ENCODE assay signal across 8 cellular contexts in the genomic region with DNA sequence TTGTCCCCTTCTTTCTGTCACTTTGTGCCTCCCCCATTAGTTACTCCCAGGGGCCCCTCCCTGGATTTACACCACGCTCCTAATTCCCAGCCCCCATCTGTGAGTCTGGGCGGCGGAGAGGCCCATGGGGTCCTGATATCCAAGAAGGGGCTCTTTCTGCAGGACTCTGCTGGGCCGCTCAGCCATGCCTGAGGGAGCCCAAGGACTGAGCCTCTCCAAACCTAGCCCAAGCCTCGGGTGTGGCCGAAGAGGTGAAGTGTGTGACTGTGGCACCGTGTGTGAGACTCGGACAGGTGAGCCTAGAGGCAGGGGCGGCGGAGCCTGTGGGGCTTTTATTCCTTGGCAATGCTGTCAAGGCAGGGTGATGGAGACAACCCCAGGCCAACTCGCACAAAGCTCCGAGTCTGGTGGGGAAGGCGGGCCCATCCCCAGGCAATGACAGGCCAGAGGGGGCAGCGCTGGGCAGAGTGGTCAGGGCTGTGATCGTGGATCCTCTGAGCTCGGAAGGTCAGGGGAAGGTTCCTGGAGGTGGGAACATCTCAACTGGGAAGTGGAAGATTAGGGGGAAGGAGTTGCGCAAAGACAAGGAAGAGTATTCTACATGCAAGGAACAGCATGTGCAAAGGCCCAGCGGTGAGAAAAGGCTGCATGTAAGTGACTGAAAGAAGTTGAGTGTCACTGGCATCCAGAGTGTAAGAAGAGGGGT. TPM values are rescaled to one million over a fixed set of nuclear protein-coding genes. Genes with fewer than 3 reads are reported as not detected.
DNase-seq lines count a peak whose midpoint lies in the region; ATAC-seq, FAIRE-seq and TF ChIP-seq lines count a peak whose summit lies in the region.

No MANE protein-coding gene starts in this region.

- POLR2A ChIA-PET in BJ (lab: Charles Lee) (interaction anchor here (0.6 to 2.2 kb wide), 3 partner anchors 21 to 67 kb away, joined by 4 to 17 read pairs (median 9); a partner anchor contains a TSS), K562 (lab: Yijun Ruan, JAX) (interaction anchor here (0.6 to 1.7 kb wide), 9 partner anchors 9 to 560 kb away, joined by 3 to 15 read pairs (median 5); a partner anchor contains a TSS)

- intact Hi-C loops in K562 (cut with micrococcal nuclease), result loop anchor here (5.0 kb wide), 2 partner anchors 187 to 292 kb away; no protein-coding TSS in a partner anchor
- intact Hi-C loops in tibial artery (cut with DNase I; ENCODE audit: low total_unique reads), result no loop called here

- H2AFZ ChIP-seq in K562 (ENCODE audit: low read depth, low read length), result peak overlapping the region; percentile 38; the same call in 1 of the 2 replicates

- CTCF ChIA-PET in BJ (lab: Yijun Ruan, JAX) (interaction anchor here (0.6 to 2.9 kb wide), 9 partner anchors 10 to 79 kb away, joined by 3 to 20 read pairs (median 4); a partner anchor contains a TSS), K562 (lab: Yijun Ruan, JAX; ENCODE audit: low intra/inter-chr PET ratio) (interaction anchor here (0.6 kb wide), 1 partner anchor 17 kb away, joined by 3 read pairs; no protein-coding TSS in a partner anchor)

- H3K4me1 ChIP-seq in K562 (replicated peaks in 1 of 2; ENCODE audit: control insufficient read depth in 2 of 2, insufficient read depth in 2 of 2, low read length in 2 of 2) (peaks cover 25 to 67% of the 10 kb centered on the region in 2 experiments), tibial artery (peaks cover 0 to 46% (median 41%) of the 10 kb centered on the region in 4 donors)

- H3K4me3 ChIP-seq in BJ (ENCODE audit: low read depth, low read length) (peak overlapping the region; percentile 78), HFF-Myc (replicated peaks; ENCODE audit: low read depth, low read length) (peak overlapping the region; percentile 87), K562 (peak overlapping the region; percentile 71), tibial artery (peak overlapping the region; percentile 92 to 96)

- TF ChIP-seq POLR2A in K562 (conservative IDR thresholded peaks at IDR 0.05), result no peak

- FAIRE-seq in K562 (lab: Jason Lieb, UNC), result peak; percentile 73

- TF ChIP-seq CTCF in BJ (IDR thresholded peaks at IDR 0.05; ENCODE audit: insufficient read depth, low read depth, low read length) (peak; percentile 36), HFF-Myc (IDR thresholded peaks at IDR 0.05; ENCODE audit: low read depth, low read length, missing control alignments) (peak; percentile 15), K562 (IDR thresholded peaks at IDR 0.05 in 2 of 3, conservative IDR thresholded peaks at IDR 0.05 in 1 of 3; ENCODE audit: insufficient read depth in 2 of 3, low read depth in 1 of 3, low read length in 3 of 3) (peak; percentile 36 to 65 (median 48); a peak in 5 of 6 replicates), tibial artery (IDR thresholded peaks at IDR 0.05) (no peak)

- H3K27me3 ChIP-seq in BJ (ENCODE audit: control insufficient read depth, insufficient read depth, low read length) (no peaks in the 10 kb centered on the region), K562 (ENCODE audit: control insufficient read depth in 2 of 2, insufficient read depth in 2 of 2, low read length in 2 of 2) (no peaks in the 10 kb centered on the region), tibial artery (no peaks in the 10 kb centered on the region)

- BruUV-seq in K562 (replicated peaks; lab: Mats Ljungman, UMichigan), result TSS peak; percentile 0

- no peaks in the 10 kb centered on the region for H4K20me1 ChIP-seq in K562 (replicated peaks; ENCODE audit: control insufficient read depth, insufficient read depth, low read length)

- no peaks in the 10 kb centered on the region for H3K9me1 ChIP-seq in K562 (ENCODE audit: control insufficient read depth, insufficient read depth, low read length)

- TF ChIP-seq RAD21 in K562 (CRISPR knock-in tag; conservative IDR thresholded peaks at IDR 0.05 in 1 of 2, IDR thresholded peaks at IDR 0.05 in 1 of 2), result no peak

- peak overlapping the region; percentile 55 to 97; a peak in 3 of 4 replicates for H3K9ac ChIP-seq in K562 (ENCODE audit: insufficient read depth in 1 of 2, low read depth in 2 of 2, low read length in 2 of 2)

- H3K9me3 ChIP-seq in K562 (replicated peaks; ENCODE audit: control insufficient read depth, insufficient read depth, low read depth, low read length), result no peaks in the 10 kb centered on the region
- no peaks in the 10 kb centered on the region for H3K9me3 ChIP-seq in tibial artery

- H3K4me2 ChIP-seq in K562 (ENCODE audit: insufficient read depth, low read length), result peak overlapping the region; percentile 65

- no peak for DNase-seq in BJ (ENCODE audit: low read depth)
- DNase-seq in HFF-Myc (ENCODE audit: extremely low read depth, low read depth), result no peak
- DNase-seq in K562 (ENCODE audit: extremely low read depth in 1 of 4, low spot score in 3 of 4), result peak; percentile 43 to 52 (median 49)
- DNase-seq in left kidney (ENCODE audit: low read depth, low spot score), result peak; percentile 54
- DNase-seq in tibial artery, result peak; percentile 59 to 78
- no peak for DNase-seq in activated CD4-positive, alpha-beta T cell treated with anti-CD3 and anti-CD28 coated beads, Interleukin-2, amount 50 U/mL, for 4 hours

- peaks cover 19% of the 10 kb centered on the region for H3K36me3 ChIP-seq in BJ (ENCODE audit: control insufficient read depth, insufficient read depth, low read length)
- H3K36me3 ChIP-seq in K562 (ENCODE audit: control insufficient read depth, insufficient read depth, low read length), result peaks cover 21% of the 10 kb centered on the region; the same call in 2 of the 3 replicates
- peaks cover 17 to 33% (median 26%) of the 10 kb centered on the region in 3 donors for H3K36me3 ChIP-seq in tibial artery

- WGBS in K562 (ENCODE audit: insufficient coverage, low coverage, missing lambda C conversion rate), result 55% methylated on average over 18 of the region's 18 CpGs

- in situ Hi-C loops in K562 (cut with MboI), result no loop called here

- H3K27ac ChIP-seq in K562 (ENCODE audit: extremely low read depth, low read depth, low read length) (peak overlapping the region; percentile 15; the same call in 2 of the 3 replicates), tibial artery (peak overlapping the region; percentile 99 to 100)

- ATAC-seq in K562 (0 out of 3 replicates have a peak, but pooled peaks have one; percentile 10), GM21515 (IDR thresholded peaks at IDR 0.05; ENCODE audit: unreplicated experiment) (no peak), GM19455 (IDR thresholded peaks at IDR 0.05; ENCODE audit: unreplicated experiment) (no peak)

- H3K79me2 ChIP-seq in K562 (ENCODE audit: control insufficient read depth, insufficient read depth, low read length), result peaks cover 38% of the 10 kb centered on the region

- TF ChIP-seq EP300 in K562 (IDR thresholded peaks at IDR 0.05; ENCODE audit: low read length), result no peak

RNA-seq across cellular contexts. Expression of a gene that starts 1.6 kb away (rescaled TPM):
- polyA plus RNA-seq in BJ (2011; rRNA removed), result 12.5 and 20.6 TPM in 2 replicates
- polyA minus RNA-seq in BJ (2011; rRNA and poly(A)+ RNA removed), result 27.0 and 28.9 TPM in 2 replicates
- total RNA-seq in K562 (2011; cell fraction: chromatin; rRNA removed; ENCODE audit: low replicate concordance), result 36.8 and 97.0 TPM in 2 replicates
- 44.7 and 54.0 TPM in 2 replicates for total RNA-seq in K562 (2011; cell fraction: nucleolus; rRNA removed)
- 35.4 and 61.8 TPM in 2 replicates for total RNA-seq in K562 (2011; cell fraction: nucleoplasm; rRNA removed)
- 9.8 and 17.1 TPM in 2 replicates for total RNA-seq in K562 (2014; rRNA removed)
- total RNA-seq in K562 (2014; rRNA removed; fragmentation: Illumina TruSeq; extraction: Trizol), result 5.9 and 6.8 TPM in 2 replicates
- 8.1 and 11.4 TPM in 2 replicates for total RNA-seq in K562 (2015; rRNA removed; fragmentation: Illumina TruSeq; extraction: Trizol)
- 41.1 and 45.7 TPM in 2 replicates for total RNA-seq in K562 (2021)
- polyA plus RNA-seq in K562 (2011; rRNA removed), result 5.4 and 8.5 TPM in 2 replicates
- 4.2 and 6.3 TPM in 2 replicates for polyA plus RNA-seq in K562 (2011; cell fraction: cytosol; rRNA removed)
- 32.9 and 103 TPM in 2 replicates for polyA plus RNA-seq in K562 (2011; cell fraction: nucleus; rRNA removed)
- polyA plus RNA-seq in K562 (2012), result 22.1 and 34.0 TPM in 2 replicates
- polyA plus RNA-seq in K562 (2014; fragmentation: Illumina TruSeq; extraction: Trizol), result 18.6 and 27.7 TPM in 2 replicates
- polyA plus RNA-seq in K562 (2014; fragmentation: Nextera tagmentation; extraction: Ambion mirVana), result 1 to 10 TPM in 1 of 2 experiments, under 1 TPM in 1; 0.98 to 3.0 TPM
- 14.9 and 18.0 TPM in 2 replicates for polyA plus RNA-seq in K562 (2014; rRNA removed)
- polyA minus RNA-seq in K562 (2011; rRNA and poly(A)+ RNA removed), result 2.7 TPM in 2 replicates
- 15.3 and 25.7 TPM in 2 replicates for polyA minus RNA-seq in K562 (2011; cell fraction: cytosol; rRNA and poly(A)+ RNA removed)
- 14.0 and 19.9 TPM in 2 replicates for polyA minus RNA-seq in K562 (2011; cell fraction: nucleus; rRNA and poly(A)+ RNA removed)

RNA-seq across cellular contexts. Expression of a gene that starts 7.4 kb away (rescaled TPM):
- 4.8 and 9.5 TPM in 2 replicates for polyA plus RNA-seq in BJ (2011; rRNA removed)
- polyA minus RNA-seq in BJ (2011; rRNA and poly(A)+ RNA removed), result 5.1 and 11.0 TPM in 2 replicates
- total RNA-seq in K562 (2011; cell fraction: chromatin; rRNA removed; ENCODE audit: low replicate concordance), result 9.5 and 19.1 TPM in 2 replicates
- total RNA-seq in K562 (2011; cell fraction: nucleolus; rRNA removed), result 17.8 and 18.8 TPM in 2 replicates
- 15.0 and 15.3 TPM in 2 replicates for total RNA-seq in K562 (2011; cell fraction: nucleoplasm; rRNA removed)
- total RNA-seq in K562 (2014; rRNA removed), result 3.5 and 7.1 TPM in 2 replicates
- 1.8 and 2.8 TPM in 2 replicates for total RNA-seq in K562 (2014; rRNA removed; fragmentation: Illumina TruSeq; extraction: Trizol)
- 3.7 and 3.8 TPM in 2 replicates for total RNA-seq in K562 (2015; rRNA removed; fragmentation: Illumina TruSeq; extraction: Trizol)
- 17.1 and 20.1 TPM in 2 replicates for total RNA-seq in K562 (2021)
- polyA plus RNA-seq in K562 (2011; rRNA removed), result 1.0 and 2.0 TPM in 2 replicates
- 1.8 and 3.0 TPM in 2 replicates for polyA plus RNA-seq in K562 (2011; cell fraction: cytosol; rRNA removed)
- 12.7 and 20.7 TPM in 2 replicates for polyA plus RNA-seq in K562 (2011; cell fraction: nucleus; rRNA removed)
- 14.4 and 28.7 TPM in 2 replicates for polyA plus RNA-seq in K562 (2012)
- 12.5 and 13.4 TPM in 2 replicates for polyA plus RNA-seq in K562 (2014; fragmentation: Illumina TruSeq; extraction: Trizol)
- polyA plus RNA-seq in K562 (2014; fragmentation: Nextera tagmentation; extraction: Ambion mirVana), result 1 to 10 TPM; 1.3 to 1.5 TPM
- 9.2 and 9.5 TPM in 2 replicates for polyA plus RNA-seq in K562 (2014; rRNA removed)
- polyA minus RNA-seq in K562 (2011; rRNA and poly(A)+ RNA removed), result 0.63 and 0.66 TPM in 2 replicates
- 6.1 and 7.0 TPM in 2 replicates for polyA minus RNA-seq in K562 (2011; cell fraction: cytosol; rRNA and poly(A)+ RNA removed)
- polyA minus RNA-seq in K562 (2011; cell fraction: nucleus; rRNA and poly(A)+ RNA removed), result 11.0 and 12.8 TPM in 2 replicates

RNA-seq across cellular contexts. Expression of a gene that starts 21.7 kb away (rescaled TPM):
- polyA plus RNA-seq in BJ (2011; rRNA removed) (2,401 and 2,896 TPM in 2 replicates), K562 (2011; rRNA removed) (1,618 and 2,255 TPM in 2 replicates), K562 (2014; fragmentation: Illumina TruSeq; extraction: Trizol) (2,204 and 2,973 TPM in 2 replicates), K562 (2014; fragmentation: Nextera tagmentation; extraction: Ambion mirVana) (1,000 to 10,000 TPM; 2,545 to 3,175 TPM), K562 (2014; rRNA removed) (3,400 and 3,671 TPM in 2 replicates)
- polyA minus RNA-seq in BJ (2011; rRNA and poly(A)+ RNA removed), result 1,392 and 2,311 TPM in 2 replicates
- 222 and 453 TPM in 2 replicates for total RNA-seq in K562 (2011; cell fraction: chromatin; rRNA removed; ENCODE audit: low replicate concordance)
- total RNA-seq in K562 (2011; cell fraction: nucleolus; rRNA removed), result 784 and 1,002 TPM in 2 replicates
- total RNA-seq in K562 (2011; cell fraction: nucleoplasm; rRNA removed), result 878 and 1,583 TPM in 2 replicates
- total RNA-seq in K562 (2014; rRNA removed) (2,011 and 2,125 TPM in 2 replicates), K562 (2014; rRNA removed; fragmentation: Illumina TruSeq; extraction: Trizol) (82.6 and 146 TPM in 2 replicates), K562 (2015; rRNA removed; fragmentation: Illumina TruSeq; extraction: Trizol) (114 and 137 TPM in 2 replicates), K562 (2021) (3,072 and 3,267 TPM in 2 replicates)
- polyA plus RNA-seq in K562 (2011; cell fraction: cytosol; rRNA removed), result 6,767 and 7,935 TPM in 2 replicates
- polyA plus RNA-seq in K562 (2011; cell fraction: nucleus; rRNA removed), result 1,399 and 1,697 TPM in 2 replicates
- polyA plus RNA-seq in K562 (2012), result 3,974 and 4,107 TPM in 2 replicates
- 1,356 and 1,489 TPM in 2 replicates for polyA minus RNA-seq in K562 (2011; rRNA and poly(A)+ RNA removed)
- polyA minus RNA-seq in K562 (2011; cell fraction: cytosol; rRNA and poly(A)+ RNA removed), result 1,901 and 2,445 TPM in 2 replicates
- polyA minus RNA-seq in K562 (2011; cell fraction: nucleus; rRNA and poly(A)+ RNA removed), result 274 and 520 TPM in 2 replicates

RNA-seq across cellular contexts. Expression of a gene that starts 22.9 kb away (rescaled TPM):
- polyA plus RNA-seq in BJ (2011; rRNA removed) (28.5 and 36.6 TPM in 2 replicates), K562 (2011; rRNA removed) (11.7 and 12.4 TPM in 2 replicates), K562 (2014; fragmentation: Illumina TruSeq; extraction: Trizol) (18.0 and 19.2 TPM in 2 replicates), K562 (2014; fragmentation: Nextera tagmentation; extraction: Ambion mirVana) (1 to 10 TPM; 1.8 to 2.8 TPM), K562 (2014; rRNA removed) (15.1 and 22.5 TPM in 2 replicates)
- polyA minus RNA-seq in BJ (2011; rRNA and poly(A)+ RNA removed), result 19.2 and 30.1 TPM in 2 replicates
- total RNA-seq in K562 (2011; cell fraction: chromatin; rRNA removed; ENCODE audit: low replicate concordance), result 7.8 and 14.7 TPM in 2 replicates
- total RNA-seq in K562 (2011; cell fraction: nucleolus; rRNA removed), result 12.0 and 12.7 TPM in 2 replicates
- 13.0 and 17.4 TPM in 2 replicates for total RNA-seq in K562 (2011; cell fraction: nucleoplasm; rRNA removed)
- total RNA-seq in K562 (2014; rRNA removed) (16.0 and 22.6 TPM in 2 replicates), K562 (2014; rRNA removed; fragmentation: Illumina TruSeq; extraction: Trizol) (7.0 and 7.2 TPM in 2 replicates), K562 (2015; rRNA removed; fragmentation: Illumina TruSeq; extraction: Trizol) (11.2 and 11.7 TPM in 2 replicates), K562 (2021) (17.3 and 18.0 TPM in 2 replicates)
- polyA plus RNA-seq in K562 (2011; cell fraction: cytosol; rRNA removed), result 18.4 and 30.0 TPM in 2 replicates
- polyA plus RNA-seq in K562 (2011; cell fraction: nucleus; rRNA removed), result 5.3 and 8.7 TPM in 2 replicates
- 14.0 and 19.0 TPM in 2 replicates for polyA plus RNA-seq in K562 (2012)
- polyA minus RNA-seq in K562 (2011; rRNA and poly(A)+ RNA removed), result 6.4 and 10.6 TPM in 2 replicates
- 5.9 and 9.0 TPM in 2 replicates for polyA minus RNA-seq in K562 (2011; cell fraction: cytosol; rRNA and poly(A)+ RNA removed)
- 15.9 and 16.3 TPM in 2 replicates for polyA minus RNA-seq in K562 (2011; cell fraction: nucleus; rRNA and poly(A)+ RNA removed)

RNA-seq across cellular contexts. Expression of a gene that starts 23.1 kb away (rescaled TPM):
- 50.2 and 51.8 TPM in 2 replicates for polyA plus RNA-seq in BJ (2011; rRNA removed)
- 30.1 and 41.0 TPM in 2 replicates for polyA minus RNA-seq in BJ (2011; rRNA and poly(A)+ RNA removed)
- 59.0 and 87.9 TPM in 2 replicates for total RNA-seq in K562 (2011; cell fraction: chromatin; rRNA removed; ENCODE audit: low replicate concordance)
- 51.6 and 65.2 TPM in 2 replicates for total RNA-seq in K562 (2011; cell fraction: nucleolus; rRNA removed)
- 40.5 and 40.8 TPM in 2 replicates for total RNA-seq in K562 (2011; cell fraction: nucleoplasm; rRNA removed)
- total RNA-seq in K562 (2014; rRNA removed), result 41.2 and 50.5 TPM in 2 replicates
- 22.6 and 23.2 TPM in 2 replicates for total RNA-seq in K562 (2014; rRNA removed; fragmentation: Illumina TruSeq; extraction: Trizol)
- total RNA-seq in K562 (2015; rRNA removed; fragmentation: Illumina TruSeq; extraction: Trizol), result 37.0 and 39.8 TPM in 2 replicates
- total RNA-seq in K562 (2021), result 30.7 and 33.8 TPM in 2 replicates
- 30.1 and 31.6 TPM in 2 replicates for polyA plus RNA-seq in K562 (2011; rRNA removed)
- polyA plus RNA-seq in K562 (2011; cell fraction: cytosol; rRNA removed), result 31.4 and 56.3 TPM in 2 replicates
- polyA plus RNA-seq in K562 (2011; cell fraction: nucleus; rRNA removed), result 65.9 and 73.6 TPM in 2 replicates
- polyA plus RNA-seq in K562 (2012), result 37.5 and 43.8 TPM in 2 replicates
- 41.1 and 45.0 TPM in 2 replicates for polyA plus RNA-seq in K562 (2014; fragmentation: Illumina TruSeq; extraction: Trizol)
- polyA plus RNA-seq in K562 (2014; fragmentation: Nextera tagmentation; extraction: Ambion mirVana), result 1 to 10 TPM; 1.5 to 1.7 TPM
- 32.4 and 43.5 TPM in 2 replicates for polyA plus RNA-seq in K562 (2014; rRNA removed)
- 38.6 and 43.3 TPM in 2 replicates for polyA minus RNA-seq in K562 (2011; rRNA and poly(A)+ RNA removed)
- 21.1 and 21.3 TPM in 2 replicates for polyA minus RNA-seq in K562 (2011; cell fraction: cytosol; rRNA and poly(A)+ RNA removed)
- polyA minus RNA-seq in K562 (2011; cell fraction: nucleus; rRNA and poly(A)+ RNA removed), result 33.7 and 58.5 TPM in 2 replicates

Comparison
In these comparisons a context has a peak if more than half of its experiments do, and no peak if none do; other contexts are left out.
1. DNase-seq: peak in K562 (4 of 4), left kidney (single experiment) and tibial artery (2 of 2); none in BJ (single experiment), HFF-Myc (single experiment) and activated CD4-positive, alpha-beta T cell treated with anti-CD3 and anti-CD28 coated beads, Interleukin-2, amount 50 U/mL, for 4 hours (0 of 2).
2. CTCF ChIP-seq: peak in BJ (single experiment), HFF-Myc (single experiment) and K562 (3 of 3); none in tibial artery (0 of 2).
3. Peak in every context shown above with its lines, with median percentiles within 50 percentile points of each other: H3K4me3 ChIP-seq.